In genomic region chr4:48578132-48578964, GRCh38 we compare ENCODE assay signal across 8 cellular contexts.
A peak's percentile ranks its signal among the peaks of the same experiment; 100 is the strongest.
DNase-seq lines count a peak whose midpoint lies in the region; ATAC-seq, FAIRE-seq and TF ChIP-seq lines count a peak whose summit lies in the region.

No MANE protein-coding gene starts in this region.

- H3K9ac ChIP-seq in NT2/D1 (ENCODE audit: insufficient read length, low read depth), result no peak overlapping the region

- H3K36me3 ChIP-seq in NT2/D1 (ENCODE audit: insufficient read depth, insufficient read length, low read length), result peaks cover 21% of the 10 kb centered on the region

- no peaks in the 10 kb centered on the region for H3K4me1 Mint-ChIP-seq in activated T-helper 17 cell treated with anti-CD3 and anti-CD28 coated beads, Interleukin-2, amount 50 U/mL, for 72 hours

- H3K36me3 Mint-ChIP-seq in activated T-helper 17 cell treated with anti-CD3 and anti-CD28 coated beads, Interleukin-2, amount 50 U/mL, for 72 hours (ENCODE audit: low read depth), result peaks cover 83% of the 10 kb centered on the region

- H3K27me3 Mint-ChIP-seq in activated T-helper 17 cell treated with anti-CD3 and anti-CD28 coated beads, Interleukin-2, amount 50 U/mL, for 72 hours, result no peaks in the 10 kb centered on the region

- peak in 1 of 3 donors; percentile 40 for TF ChIP-seq CTCF in omental fat pad (IDR thresholded peaks at IDR 0.05)

- no peak overlapping the region for H3K4me3 ChIP-seq in NT2/D1 (ENCODE audit: insufficient read length, low read depth)

- no peak overlapping the region for H3K27ac Mint-ChIP-seq in activated T-helper 17 cell treated with anti-CD3 and anti-CD28 coated beads, Interleukin-2, amount 50 U/mL, for 72 hours

- H3K4me3 Mint-ChIP-seq in activated T-helper 17 cell treated with anti-CD3 and anti-CD28 coated beads, Interleukin-2, amount 50 U/mL, for 72 hours, result no peak overlapping the region

- no peaks in the 10 kb centered on the region for H3K4me1 ChIP-seq in NT2/D1 (ENCODE audit: insufficient read depth, insufficient read length)

- FAIRE-seq in frontal cortex (lab: Jason Lieb, UNC), result peak; percentile 89

- ATAC-seq in GM21360 (IDR thresholded peaks at IDR 0.05; ENCODE audit: unreplicated experiment) (peak; percentile 75), omental fat pad (ENCODE audit: low FRiP score) (peak; percentile 98)
- ATAC-seq in activated T-helper 17 cell treated with anti-CD3 and anti-CD28 coated beads, Interleukin-2, amount 50 U/mL, for 72 hours (replicated peaks), result peak; percentile 75

- no peaks in the 10 kb centered on the region for H3K27me3 ChIP-seq in NT2/D1 (ENCODE audit: insufficient read depth, insufficient read length)

- no peaks in the 10 kb centered on the region for H3K9me3 Mint-ChIP-seq in activated T-helper 17 cell treated with anti-CD3 and anti-CD28 coated beads, Interleukin-2, amount 50 U/mL, for 72 hours

- H3K9me3 ChIP-seq in NT2/D1 (ENCODE audit: insufficient read depth, low read length), result no peaks in the 10 kb centered on the region

- DNase-seq in DMS53 treated with DMSO at 0.1 percent for 48 hours (lab: John Stamatoyannopoulos, UW; ENCODE audit: unreplicated experiment) (peak; percentile 70), HT1080 (ENCODE audit: low read depth) (peak; percentile 55), NT2/D1 (ENCODE audit: low read depth, low spot score) (peak; percentile 23), frontal cortex (ENCODE audit: low spot score in 2 of 2) (peak; percentile 11 to 42), omental fat pad (ENCODE audit: low spot score) (peak; percentile 44), GM19238 (ENCODE audit: insufficient read length, low spot score) (no peak)
